Comparison of ENCODE assay signal across 35 cellular contexts in genomic region chr6:20317430-20317829, GRCh38.
"Had no signal": no experiment of that assay in that cellular context is flagged by ENCODE, and none has a peak within 500 bp of the region (broad histone marks: within the 10 kb centered on the region; RNA-seq: fewer than 3 reads in every experiment).

No MANE protein-coding gene starts in this region.

- DNase-seq: activated CD4-positive, alpha-beta memory T cell treated with anti-CD3 and anti-CD28 coated beads, Interleukin-2, amount 10 ng/mL, durations not matched to agents 7 days and 5 days; activated CD4-positive, alpha-beta T cell treated with anti-CD3 and anti-CD28 coated beads for 1 hour; activated CD4-positive, alpha-beta T cell treated with anti-CD3 and anti-CD28 coated beads for 48 hours; activated CD4-positive, CD25-positive, alpha-beta regulatory T cell; activated CD8-positive, alpha-beta memory T cell treated with anti-CD3 and anti-CD28 coated beads for 24 hours; activated CD8-positive, alpha-beta memory T cell treated with anti-CD3 and anti-CD28 coated beads, Interleukin-2, amount 10 ng/mL, durations not matched to agents 7 days and 5 days; activated CD8-positive, alpha-beta memory T cell treated with anti-CD3 and anti-CD28 coated beads, Interleukin-2, amount 50 U/mL, for 48 hours; activated effector memory CD4-positive, alpha-beta T cell treated with Interleukin-2 at 50 U/mL for 16 hours; activated naive CD4-positive, alpha-beta T cell treated with anti-CD3 and anti-CD28 coated beads, Interleukin-2, amount 10 ng/mL, durations not matched to agents 7 days and 5 days; activated naive CD8-positive, alpha-beta T cell treated with anti-CD3 and anti-CD28 coated beads, Interleukin-2, amount 50 U/mL, for 24 hours; activated T-cell treated with anti-CD3 and anti-CD28 coated beads, Interleukin-2, amount 50 U/mL, for 48 hours; anterior cingulate cortex; NCI-H1092 treated with DMSO at 0.1 percent for 48 hours; NCI-H1417; NCI-H146; NCI-H187; NCI-H2029 treated with DMSO at 0.1 percent for 48 hours; NCI-H2107; NCI-H510A; NCI-H526; NCI-H748 treated with DMSO at 0.1 percent for 48 hours; NK-92 treated with Interleukin-12 subunit alpha and Interleukin-12 subunit beta, amount 100 ng/mL, for 24 hours; PC-9; Right ventricle myocardium superior; SW 1271; T-helper 1 cell; T-helper 2 cell; T-helper 9 cell; WERI-Rb-1 had no signal

- H3K36me3 ChIP-seq: cardiac muscle cell, WERI-Rb-1 had no signal

- ATAC-seq: activated CD8-positive, alpha-beta memory T cell treated with anti-CD3 and anti-CD28 coated beads, Interleukin-2, amount 10 ng/mL, durations not matched to agents 7 days and 5 days; activated naive CD8-positive, alpha-beta T cell treated with anti-CD3 and anti-CD28 coated beads, Interleukin-2, amount 50 U/mL, for 24 hours had no signal

- H3K27me3 Mint-ChIP-seq: activated naive CD8-positive, alpha-beta T cell; activated naive CD8-positive, alpha-beta T cell treated with anti-CD3 and anti-CD28 coated beads, Interleukin-2, amount 50 U/mL, for 24 hours; central memory CD8-positive, alpha-beta T cell had no signal

- H3K27ac ChIP-seq: cardiac muscle cell, KMS-11, PC-9, WERI-Rb-1 had no signal

- H3K36me3 Mint-ChIP-seq: activated naive CD8-positive, alpha-beta T cell; brain had no signal

- H3K27me3 ChIP-seq: cardiac muscle cell had no signal

- H3K4me3 Mint-ChIP-seq: activated CD4-positive, alpha-beta memory T cell treated with anti-CD3 and anti-CD28 coated beads, Interleukin-2, amount 10 ng/mL, durations not matched to agents 7 days and 5 days; activated CD8-positive, alpha-beta memory T cell treated with anti-CD3 and anti-CD28 coated beads, Interleukin-2, amount 10 ng/mL, durations not matched to agents 7 days and 5 days; activated naive CD4-positive, alpha-beta T cell treated with anti-CD3 and anti-CD28 coated beads, Interleukin-2, amount 10 ng/mL, durations not matched to agents 7 days and 5 days; activated naive CD8-positive, alpha-beta T cell; activated naive CD8-positive, alpha-beta T cell treated with anti-CD3 and anti-CD28 coated beads, Interleukin-2, amount 50 U/mL, for 24 hours; brain; central memory CD8-positive, alpha-beta T cell had no signal

- H3K4me3 ChIP-seq: cardiac muscle cell, PC-9 had no signal

- H3K9me3 Mint-ChIP-seq: central memory CD8-positive, alpha-beta T cell had no signal

- FAIRE-seq: RCC 7860 had no signal

- H3K4me1 Mint-ChIP-seq: brain had no signal

- H3K27ac Mint-ChIP-seq: activated CD4-positive, alpha-beta memory T cell treated with anti-CD3 and anti-CD28 coated beads, Interleukin-2, amount 10 ng/mL, durations not matched to agents 7 days and 5 days; activated naive CD8-positive, alpha-beta T cell; activated naive CD8-positive, alpha-beta T cell treated with anti-CD3 and anti-CD28 coated beads, Interleukin-2, amount 50 U/mL, for 24 hours; brain had no signal
